ENCODE assay signal across 8 cellular contexts in genomic region chr1:246506440-246506784, GRCh38. TPM values are rescaled to one million over a fixed set of nuclear protein-coding genes. Genes with fewer than 3 reads are reported as not detected.
DNase-seq lines count a peak whose midpoint lies in the region; ATAC-seq and TF ChIP-seq lines count a peak whose summit lies in the region.

No MANE protein-coding gene starts in this region.

- H3K27me3 Mint-ChIP-seq in CD4-positive, CD25-positive, alpha-beta regulatory T cell, result no peaks in the 10 kb centered on the region
- H3K27me3 Mint-ChIP-seq in mesothelial cell of epicardium (ENCODE audit: low read depth), result peaks cover 7% of the 10 kb centered on the region

- H3K27ac ChIP-seq in CD4-positive, CD25-positive, alpha-beta regulatory T cell (ENCODE audit: insufficient read depth, low read length, poor library complexity, severe bottlenecking), result peak overlapping the region; percentile 57
- no peak overlapping the region for H3K27ac ChIP-seq in MM.1S (ENCODE audit: low read length)
- no peak overlapping the region for H3K27ac ChIP-seq in colonic mucosa
- no peak overlapping the region for H3K27ac ChIP-seq in vagina

- no peaks in the 10 kb centered on the region for H3F3A ChIP-seq in MM.1S (ENCODE audit: insufficient read depth, low read length)

- no peak for ATAC-seq in CD4-positive, CD25-positive, alpha-beta regulatory T cell (ENCODE audit: low read depth in 2 of 2)
- ATAC-seq in GM21529 (IDR thresholded peaks at IDR 0.05; ENCODE audit: unreplicated experiment), result peak; percentile 24

- peak overlapping the region; percentile 90 for H3K4me2 ChIP-seq in MM.1S (ENCODE audit: low read depth, low read length)

- peaks cover 0 to 1% (median 0%) of the 10 kb centered on the region in 7 donors for H3K9me3 Mint-ChIP-seq in CD4-positive, CD25-positive, alpha-beta regulatory T cell
- H3K9me3 Mint-ChIP-seq in mesothelial cell of epicardium, result no peaks in the 10 kb centered on the region

- H3K36me3 Mint-ChIP-seq in CD4-positive, CD25-positive, alpha-beta regulatory T cell, result no peaks in the 10 kb centered on the region
- no peaks in the 10 kb centered on the region for H3K36me3 Mint-ChIP-seq in mesothelial cell of epicardium

- H2AFZ ChIP-seq in MM.1S (ENCODE audit: low read length), result peak overlapping the region; percentile 88

- no peak for TF ChIP-seq POLR2A in vagina (IDR thresholded peaks at IDR 0.05)
- no peak for TF ChIP-seq POLR2A in erythroblast (IDR thresholded peaks at IDR 0.05; ENCODE audit: low read length)

- H3K27me3 ChIP-seq in CD4-positive, CD25-positive, alpha-beta regulatory T cell (ENCODE audit: control insufficient read depth, insufficient read depth, low read length), result no peaks in the 10 kb centered on the region
- no peaks in the 10 kb centered on the region for H3K27me3 ChIP-seq in MM.1S (replicated peaks; ENCODE audit: insufficient read depth, low read length)
- H3K27me3 ChIP-seq in colonic mucosa, result no peaks in the 10 kb centered on the region
- no peaks in the 10 kb centered on the region for H3K27me3 ChIP-seq in vagina

- intact Hi-C loops in colonic mucosa (cut with DNase I), result loop anchor here (10.0 kb wide), 2 partner anchors 58 to 108 kb away; partner anchors contain the start of genes CNST and TFB2M
- intact Hi-C loops in vagina (cut with DNase I), result no loop called here

- peaks cover 8% of the 10 kb centered on the region for H3K4me1 ChIP-seq in CD4-positive, CD25-positive, alpha-beta regulatory T cell (ENCODE audit: control insufficient read depth, insufficient read depth, low read length, poor library complexity, severe bottlenecking)
- H3K4me1 ChIP-seq in MM.1S (ENCODE audit: low read length) (peaks cover 7% of the 10 kb centered on the region), colonic mucosa (peaks cover 8% of the 10 kb centered on the region), vagina (peaks cover 9% of the 10 kb centered on the region)

- H3K27ac Mint-ChIP-seq in CD4-positive, CD25-positive, alpha-beta regulatory T cell, result peak overlapping the region in 2 of 3 donors; percentile 84 to 96
- no peak overlapping the region for H3K27ac Mint-ChIP-seq in mesothelial cell of epicardium

- no peaks in the 10 kb centered on the region for H4K20me1 ChIP-seq in MM.1S (ENCODE audit: insufficient read depth, low read length)

- H3K9me3 ChIP-seq in CD4-positive, CD25-positive, alpha-beta regulatory T cell (ENCODE audit: control insufficient read depth in 2 of 2, low read length in 2 of 2), result no peaks in the 10 kb centered on the region
- no peaks in the 10 kb centered on the region for H3K9me3 ChIP-seq in MM.1S (replicated peaks; ENCODE audit: insufficient read depth, low read length)
- H3K9me3 ChIP-seq in colonic mucosa, result no peaks in the 10 kb centered on the region
- H3K9me3 ChIP-seq in vagina, result no peaks in the 10 kb centered on the region

- peaks cover 8% of the 10 kb centered on the region for H3K79me2 ChIP-seq in MM.1S (ENCODE audit: low read length)

- H3K4me3 Mint-ChIP-seq in CD4-positive, CD25-positive, alpha-beta regulatory T cell, result peak overlapping the region; percentile 93 to 97 (median 96)
- peak overlapping the region; percentile 82 for H3K4me3 Mint-ChIP-seq in mesothelial cell of epicardium

- DNase-seq in CD4-positive, CD25-positive, alpha-beta regulatory T cell, result no peak
- DNase-seq in MM.1S (no peak), colonic mucosa (no peak), mesothelial cell of epicardium (ENCODE audit: low spot score in 2 of 2, unreplicated experiment in 2 of 2) (no peak), vagina (ENCODE audit: extremely low spot score in 2 of 2) (peak in 1 of 2 donors; percentile 55), erythroblast (lab: John Stamatoyannopoulos, UW) (no peak), DMS153 (lab: John Stamatoyannopoulos, UW) (no peak)

- no peaks in the 10 kb centered on the region for H3K36me3 ChIP-seq in CD4-positive, CD25-positive, alpha-beta regulatory T cell (ENCODE audit: control insufficient read depth, insufficient read depth, low read length)
- H3K36me3 ChIP-seq in MM.1S (replicated peaks; ENCODE audit: insufficient read depth, low read length) (no peaks in the 10 kb centered on the region), colonic mucosa (no peaks in the 10 kb centered on the region), vagina (no peaks in the 10 kb centered on the region)

- H3K4me3 ChIP-seq in CD4-positive, CD25-positive, alpha-beta regulatory T cell (ENCODE audit: low read depth, low read length), result peak overlapping the region; percentile 69
- H3K4me3 ChIP-seq in MM.1S (ENCODE audit: low read length) (peak overlapping the region; percentile 95), colonic mucosa (peak overlapping the region; percentile 87), vagina (peak overlapping the region; percentile 79 to 90)

- no peak for TF ChIP-seq CTCF in MM.1S (IDR thresholded peaks at IDR 0.05; ENCODE audit: low read length)
- TF ChIP-seq CTCF in colonic mucosa (IDR thresholded peaks at IDR 0.05), result no peak
- no peak for TF ChIP-seq CTCF in mesothelial cell of epicardium (IDR thresholded peaks at IDR 0.05; ENCODE audit: unreplicated experiment)
- no peak for TF ChIP-seq CTCF in vagina (IDR thresholded peaks at IDR 0.05)

- peaks cover 15 to 34% (median 21%) of the 10 kb centered on the region in 4 donors for H3K4me1 Mint-ChIP-seq in CD4-positive, CD25-positive, alpha-beta regulatory T cell
- peaks cover 16% of the 10 kb centered on the region for H3K4me1 Mint-ChIP-seq in mesothelial cell of epicardium

- H3K9me2 ChIP-seq in MM.1S (replicated peaks; ENCODE audit: insufficient read depth, low read length), result no peaks in the 10 kb centered on the region

- H3K9ac ChIP-seq in MM.1S (ENCODE audit: low read length), result peak overlapping the region; percentile 59; the same call in 1 of the 2 replicates
- peak overlapping the region; percentile 62 to 81 for H3K9ac ChIP-seq in colonic mucosa (ENCODE audit: low read depth in 2 of 2, low read length in 2 of 2)

RNA-seq across cellular contexts. Expression of gene SMYD3, which starts 0.7 kb away (rescaled TPM):
- total RNA-seq in CD4-positive, CD25-positive, alpha-beta regulatory T cell, result 36.6 TPM
- polyA plus RNA-seq in CD4-positive, CD25-positive, alpha-beta regulatory T cell, result 10 to 100 TPM; 17.7 to 32.7 (median 25.1) TPM
- total RNA-seq in colonic mucosa, result 10 to 100 TPM; 16.2 to 16.4 TPM
- 33.1 to 37.3 TPM (median 34.9 TPM) in 3 replicates for total RNA-seq in mesothelial cell of epicardium
- 22.3 TPM for total RNA-seq in vagina

RNA-seq across cellular contexts. Expression of gene TFB2M, which starts 59.6 kb away (rescaled TPM):
- total RNA-seq in CD4-positive, CD25-positive, alpha-beta regulatory T cell, result 15.2 TPM
- polyA plus RNA-seq in CD4-positive, CD25-positive, alpha-beta regulatory T cell, result 10 to 100 TPM; 15.4 to 21.8 (median 20.6) TPM
- total RNA-seq in colonic mucosa (10 to 100 TPM; 11.3 to 14.0 TPM), mesothelial cell of epicardium (12.1 to 12.7 TPM (median 12.7 TPM) in 3 replicates), vagina (6.9 TPM)

RNA-seq across cellular contexts. Expression of gene CNST, which starts 59.8 kb away (rescaled TPM):
- total RNA-seq in CD4-positive, CD25-positive, alpha-beta regulatory T cell, result 115 TPM
- polyA plus RNA-seq in CD4-positive, CD25-positive, alpha-beta regulatory T cell, result 10 to 100 TPM; 54.4 to 78.4 (median 62.6) TPM
- total RNA-seq in colonic mucosa, result 10 to 100 TPM; 20.9 to 43.1 TPM
- total RNA-seq in mesothelial cell of epicardium, result 18.0 to 21.1 TPM (median 21.0 TPM) in 3 replicates
- total RNA-seq in vagina, result 20.6 TPM
